In the genomic region with DNA sequence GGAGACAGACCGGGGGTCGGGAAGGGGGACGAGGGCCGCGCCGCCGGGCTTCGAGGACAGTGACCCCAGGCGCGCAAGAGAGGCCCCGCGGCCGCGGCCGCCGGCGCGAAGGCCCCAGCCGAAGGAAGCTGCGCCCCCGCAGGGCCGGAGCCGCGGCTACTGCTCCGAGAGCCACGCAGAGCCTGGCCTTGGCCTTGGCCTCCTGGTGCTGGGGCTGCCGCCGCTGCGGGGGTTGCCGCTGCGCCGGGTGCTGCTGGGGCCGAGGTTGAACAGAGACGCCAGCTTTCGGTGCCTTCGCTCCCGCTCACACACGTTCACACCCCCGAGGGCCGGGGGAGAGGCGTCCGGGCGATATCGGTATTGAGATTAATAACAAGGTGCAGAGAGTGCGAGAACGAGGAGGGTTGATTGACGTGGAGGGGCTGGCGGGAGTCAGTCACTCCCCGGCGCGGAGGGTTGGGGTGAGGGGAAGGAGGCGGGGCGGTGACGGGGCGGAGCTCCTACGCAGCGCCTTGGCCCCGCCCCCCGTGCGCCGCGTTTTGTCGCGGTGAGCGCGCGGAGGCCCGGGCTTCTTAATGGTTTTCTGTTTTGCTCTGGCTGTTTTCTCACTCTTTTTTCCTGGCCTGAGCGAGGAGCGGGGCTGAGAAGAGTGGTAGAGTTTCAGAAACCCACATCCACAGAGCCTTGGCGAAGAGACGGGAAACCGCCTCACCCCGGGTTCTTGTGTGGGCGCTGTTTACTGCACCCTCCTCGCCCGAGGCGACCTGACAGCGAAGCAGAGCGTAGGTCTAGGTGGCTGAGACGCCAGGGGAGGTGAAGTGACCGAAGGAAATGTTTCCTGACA, we compare ENCODE assay signal across 1 cellular context.
A peak's percentile ranks its signal among the peaks of the same experiment; 100 is the strongest.
TF ChIP-seq lines count a peak whose summit lies in the region.

No MANE protein-coding gene starts in this region.

TF ChIP-seq in HepG2, 621 proteins besides CTCF, POLR2A, EP300 and RAD21 (continued from another document and continues in another):
- TF ChIP-seq, protein P1, sequence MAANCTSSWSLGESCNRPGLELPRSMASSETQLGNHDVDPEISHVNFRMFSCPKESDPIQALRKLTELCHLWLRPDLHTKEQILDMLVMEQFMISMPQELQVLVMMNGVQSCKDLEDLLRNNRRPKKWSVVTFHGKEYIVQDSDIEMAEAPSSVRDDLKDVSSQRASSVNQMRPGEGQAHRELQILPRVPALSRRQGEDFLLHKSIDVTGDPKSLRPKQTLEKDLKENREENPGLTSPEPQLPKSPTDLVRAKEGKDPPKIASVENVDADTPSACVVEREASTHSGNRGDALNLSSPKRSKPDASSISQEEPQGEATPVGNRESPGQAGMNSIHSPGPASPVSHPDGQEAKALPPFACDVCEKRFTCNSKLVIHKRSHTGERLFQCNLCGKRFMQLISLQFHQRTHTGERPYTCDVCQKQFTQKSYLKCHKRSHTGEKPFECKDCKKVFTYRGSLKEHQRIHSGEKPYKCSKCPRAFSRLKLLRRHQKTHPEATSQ (CRISPR knock-in tag; IDR thresholded peaks at IDR 0.05; ENCODE audit: borderline replicate concordance) = 0 out of 2 replicates have a peak, but pooled peaks have one; percentile 59
- TF ChIP-seq YEATS4 (CRISPR knock-in tag; IDR thresholded peaks at IDR 0.05; ENCODE audit: borderline replicate concordance) = peak; percentile 69; the same call in 1 of the 2 replicates
- peak; percentile 77; the same call in 1 of the 2 replicates for TF ChIP-seq NCOR1 (IDR thresholded peaks at IDR 0.05; ENCODE audit: borderline replicate concordance, low read length)
- TF ChIP-seq HNRNPH1 (optimal IDR thresholded peaks at IDR 0.05; ENCODE audit: low read depth, low read length) = no peak
- TF ChIP-seq, protein P2, sequence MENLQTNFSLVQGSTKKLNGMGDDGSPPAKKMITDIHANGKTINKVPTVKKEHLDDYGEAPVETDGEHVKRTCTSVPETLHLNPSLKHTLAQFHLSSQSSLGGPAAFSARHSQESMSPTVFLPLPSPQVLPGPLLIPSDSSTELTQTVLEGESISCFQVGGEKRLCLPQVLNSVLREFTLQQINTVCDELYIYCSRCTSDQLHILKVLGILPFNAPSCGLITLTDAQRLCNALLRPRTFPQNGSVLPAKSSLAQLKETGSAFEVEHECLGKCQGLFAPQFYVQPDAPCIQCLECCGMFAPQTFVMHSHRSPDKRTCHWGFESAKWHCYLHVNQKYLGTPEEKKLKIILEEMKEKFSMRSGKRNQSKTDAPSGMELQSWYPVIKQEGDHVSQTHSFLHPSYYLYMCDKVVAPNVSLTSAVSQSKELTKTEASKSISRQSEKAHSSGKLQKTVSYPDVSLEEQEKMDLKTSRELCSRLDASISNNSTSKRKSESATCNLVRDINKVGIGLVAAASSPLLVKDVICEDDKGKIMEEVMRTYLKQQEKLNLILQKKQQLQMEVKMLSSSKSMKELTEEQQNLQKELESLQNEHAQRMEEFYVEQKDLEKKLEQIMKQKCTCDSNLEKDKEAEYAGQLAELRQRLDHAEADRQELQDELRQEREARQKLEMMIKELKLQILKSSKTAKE (CRISPR knock-in tag; IDR thresholded peaks at IDR 0.05; ENCODE audit: borderline replicate concordance) = peak; percentile 51; the same call in 1 of the 2 replicates
- peak; percentile 75; the same call in 1 of the 2 replicates for TF ChIP-seq ZNF83 (CRISPR knock-in tag; IDR thresholded peaks at IDR 0.05; ENCODE audit: borderline replicate concordance)
- TF ChIP-seq MED8 (CRISPR knock-in tag; IDR thresholded peaks at IDR 0.05; ENCODE audit: insufficient replicate concordance) = no peak
- TF ChIP-seq SRY (CRISPR knock-in tag; IDR thresholded peaks at IDR 0.05) = peak; percentile 84; the same call in 1 of the 2 replicates
- TF ChIP-seq, protein P3, sequence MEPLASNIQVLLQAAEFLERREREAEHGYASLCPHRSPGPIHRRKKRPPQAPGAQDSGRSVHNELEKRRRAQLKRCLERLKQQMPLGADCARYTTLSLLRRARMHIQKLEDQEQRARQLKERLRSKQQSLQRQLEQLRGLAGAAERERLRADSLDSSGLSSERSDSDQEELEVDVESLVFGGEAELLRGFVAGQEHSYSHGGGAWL (CRISPR knock-in tag; IDR thresholded peaks at IDR 0.05) = peak; percentile 55; the same call in 1 of the 2 replicates
- 0 out of 2 replicates have a peak, but pooled peaks have one; percentile 32 for TF ChIP-seq KLF6 (CRISPR knock-in tag; IDR thresholded peaks at IDR 0.05)
- 0 out of 2 replicates have a peak, but pooled peaks have one; percentile 46 for TF ChIP-seq ZNF451 (CRISPR knock-in tag; IDR thresholded peaks at IDR 0.05)
- 0 out of 2 replicates have a peak, but pooled peaks have one; percentile 50 for TF ChIP-seq ZNF737 (CRISPR knock-in tag; IDR thresholded peaks at IDR 0.05; ENCODE audit: borderline replicate concordance)
- peak; percentile 7; the same call in 1 of the 2 replicates for TF ChIP-seq HNF4A (CRISPR knock-in tag; IDR thresholded peaks at IDR 0.05)
- TF ChIP-seq ZNF614 (CRISPR knock-in tag; IDR thresholded peaks at IDR 0.05; ENCODE audit: borderline replicate concordance) = 0 out of 2 replicates have a peak, but pooled peaks have one; percentile 57
- TF ChIP-seq ZNF547 (CRISPR knock-in tag; IDR thresholded peaks at IDR 0.05) = 0 out of 2 replicates have a peak, but pooled peaks have one; percentile 35
- peak; percentile 47 for TF ChIP-seq TBL1XR1 (IDR thresholded peaks at IDR 0.05; ENCODE audit: borderline replicate concordance, low read length, partially characterized antibody)
- TF ChIP-seq, protein P4, sequence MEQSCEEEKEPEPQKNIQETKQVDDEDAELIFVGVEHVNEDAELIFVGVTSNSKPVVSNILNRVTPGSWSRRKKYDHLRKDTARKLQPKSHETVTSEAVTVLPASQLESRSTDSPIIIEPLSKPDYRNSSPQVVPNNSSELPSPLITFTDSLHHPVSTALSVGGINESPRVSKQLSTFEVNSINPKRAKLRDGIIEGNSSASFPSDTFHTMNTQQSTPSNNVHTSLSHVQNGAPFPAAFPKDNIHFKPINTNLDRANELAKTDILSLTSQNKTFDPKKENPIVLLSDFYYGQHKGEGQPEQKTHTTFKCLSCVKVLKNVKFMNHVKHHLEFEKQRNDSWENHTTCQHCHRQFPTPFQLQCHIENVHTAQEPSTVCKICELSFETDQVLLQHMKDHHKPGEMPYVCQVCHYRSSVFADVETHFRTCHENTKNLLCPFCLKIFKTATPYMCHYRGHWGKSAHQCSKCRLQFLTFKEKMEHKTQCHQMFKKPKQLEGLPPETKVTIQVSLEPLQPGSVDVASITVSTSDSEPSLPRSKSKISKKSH (CRISPR knock-in tag; IDR thresholded peaks at IDR 0.05; ENCODE audit: borderline replicate concordance) = peak; percentile 43; the same call in 1 of the 2 replicates
- TF ChIP-seq NFATC3 (CRISPR knock-in tag; IDR thresholded peaks at IDR 0.05) = no peak
- 0 out of 2 replicates have a peak, but pooled peaks have one; percentile 53 for TF ChIP-seq SMAD1 (CRISPR knock-in tag; IDR thresholded peaks at IDR 0.05; ENCODE audit: borderline replicate concordance, low read depth)
- TF ChIP-seq NONO (IDR thresholded peaks at IDR 0.05) = no peak
- TF ChIP-seq NONO (CRISPR knock-in tag; conservative IDR thresholded peaks at IDR 0.05) = peak; percentile 77
- 0 out of 2 replicates have a peak, but pooled peaks have one; percentile 21 for TF ChIP-seq SOX13 (IDR thresholded peaks at IDR 0.05)
- TF ChIP-seq SOX13 (CRISPR knock-in tag; conservative IDR thresholded peaks at IDR 0.05 in 1 of 2, IDR thresholded peaks at IDR 0.05 in 1 of 2) = peak in 1 of 2 experiments; percentile 21; a peak in 1 of 4 replicates
- 0 out of 2 replicates have a peak, but pooled peaks have one; percentile 13 for TF ChIP-seq ZNF441 (CRISPR knock-in tag; IDR thresholded peaks at IDR 0.05; ENCODE audit: borderline replicate concordance)
- no peak for TF ChIP-seq MYNN (CRISPR knock-in tag; IDR thresholded peaks at IDR 0.05; ENCODE audit: low read depth)
- peak; percentile 38 to 55; a peak in 1 of 4 replicates for TF ChIP-seq NR2F1 (CRISPR knock-in tag; IDR thresholded peaks at IDR 0.05)
- peak; percentile 74 for TF ChIP-seq SAP130 (CRISPR knock-in tag; IDR thresholded peaks at IDR 0.05; ENCODE audit: low read depth)
- TF ChIP-seq, protein P5, sequence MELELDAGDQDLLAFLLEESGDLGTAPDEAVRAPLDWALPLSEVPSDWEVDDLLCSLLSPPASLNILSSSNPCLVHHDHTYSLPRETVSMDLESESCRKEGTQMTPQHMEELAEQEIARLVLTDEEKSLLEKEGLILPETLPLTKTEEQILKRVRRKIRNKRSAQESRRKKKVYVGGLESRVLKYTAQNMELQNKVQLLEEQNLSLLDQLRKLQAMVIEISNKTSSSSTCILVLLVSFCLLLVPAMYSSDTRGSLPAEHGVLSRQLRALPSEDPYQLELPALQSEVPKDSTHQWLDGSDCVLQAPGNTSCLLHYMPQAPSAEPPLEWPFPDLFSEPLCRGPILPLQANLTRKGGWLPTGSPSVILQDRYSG (CRISPR knock-in tag; IDR thresholded peaks at IDR 0.05) = peak; percentile 43; the same call in 1 of the 2 replicates
- TF ChIP-seq NCOA2 (CRISPR knock-in tag; IDR thresholded peaks at IDR 0.05) = peak; percentile 27
- TF ChIP-seq BORCS8-MEF2B (CRISPR knock-in tag; IDR thresholded peaks at IDR 0.05) = peak; percentile 39; the same call in 1 of the 2 replicates
- TF ChIP-seq, protein P6, sequence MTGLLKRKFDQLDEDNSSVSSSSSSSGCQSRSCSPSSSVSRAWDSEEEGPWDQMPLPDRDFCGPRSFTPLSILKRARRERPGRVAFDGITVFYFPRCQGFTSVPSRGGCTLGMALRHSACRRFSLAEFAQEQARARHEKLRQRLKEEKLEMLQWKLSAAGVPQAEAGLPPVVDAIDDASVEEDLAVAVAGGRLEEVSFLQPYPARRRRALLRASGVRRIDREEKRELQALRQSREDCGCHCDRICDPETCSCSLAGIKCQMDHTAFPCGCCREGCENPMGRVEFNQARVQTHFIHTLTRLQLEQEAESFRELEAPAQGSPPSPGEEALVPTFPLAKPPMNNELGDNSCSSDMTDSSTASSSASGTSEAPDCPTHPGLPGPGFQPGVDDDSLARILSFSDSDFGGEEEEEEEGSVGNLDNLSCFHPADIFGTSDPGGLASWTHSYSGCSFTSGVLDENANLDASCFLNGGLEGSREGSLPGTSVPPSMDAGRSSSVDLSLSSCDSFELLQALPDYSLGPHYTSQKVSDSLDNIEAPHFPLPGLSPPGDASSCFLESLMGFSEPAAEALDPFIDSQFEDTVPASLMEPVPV (CRISPR knock-in tag; IDR thresholded peaks at IDR 0.05) = peak; percentile 69; the same call in 1 of the 2 replicates
- TF ChIP-seq KMT2A (CRISPR knock-in tag; IDR thresholded peaks at IDR 0.05) = peak; percentile 84
- TF ChIP-seq ARNT (IDR thresholded peaks at IDR 0.05) = no peak
- TF ChIP-seq, protein P7, sequence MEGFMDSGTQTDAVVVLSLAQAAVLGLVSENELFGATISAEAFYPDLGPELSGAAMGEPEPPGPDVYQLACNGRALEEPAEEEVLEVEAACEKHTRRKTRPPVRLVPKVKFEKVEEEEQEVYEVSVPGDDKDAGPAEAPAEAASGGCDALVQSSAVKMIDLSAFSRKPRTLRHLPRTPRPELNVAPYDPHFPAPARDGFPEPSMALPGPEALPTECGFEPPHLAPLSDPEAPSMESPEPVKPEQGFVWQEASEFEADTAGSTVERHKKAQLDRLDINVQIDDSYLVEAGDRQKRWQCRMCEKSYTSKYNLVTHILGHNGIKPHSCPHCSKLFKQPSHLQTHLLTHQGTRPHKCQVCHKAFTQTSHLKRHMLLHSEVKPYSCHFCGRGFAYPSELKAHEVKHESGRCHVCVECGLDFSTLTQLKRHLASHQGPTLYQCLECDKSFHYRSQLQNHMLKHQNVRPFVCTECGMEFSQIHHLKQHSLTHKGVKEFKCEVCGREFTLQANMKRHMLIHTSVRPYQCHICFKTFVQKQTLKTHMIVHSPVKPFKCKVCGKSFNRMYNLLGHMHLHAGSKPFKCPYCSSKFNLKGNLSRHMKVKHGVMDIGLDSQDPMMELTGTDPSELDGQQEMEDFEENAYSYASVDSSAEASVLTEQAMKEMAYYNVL (CRISPR knock-in tag; IDR thresholded peaks at IDR 0.05; ENCODE audit: borderline replicate concordance) = 0 out of 2 replicates have a peak, but pooled peaks have one; percentile 7
- peak; percentile 92 for TF ChIP-seq ZNF768 (CRISPR knock-in tag; IDR thresholded peaks at IDR 0.05)
- TF ChIP-seq, protein P8, sequence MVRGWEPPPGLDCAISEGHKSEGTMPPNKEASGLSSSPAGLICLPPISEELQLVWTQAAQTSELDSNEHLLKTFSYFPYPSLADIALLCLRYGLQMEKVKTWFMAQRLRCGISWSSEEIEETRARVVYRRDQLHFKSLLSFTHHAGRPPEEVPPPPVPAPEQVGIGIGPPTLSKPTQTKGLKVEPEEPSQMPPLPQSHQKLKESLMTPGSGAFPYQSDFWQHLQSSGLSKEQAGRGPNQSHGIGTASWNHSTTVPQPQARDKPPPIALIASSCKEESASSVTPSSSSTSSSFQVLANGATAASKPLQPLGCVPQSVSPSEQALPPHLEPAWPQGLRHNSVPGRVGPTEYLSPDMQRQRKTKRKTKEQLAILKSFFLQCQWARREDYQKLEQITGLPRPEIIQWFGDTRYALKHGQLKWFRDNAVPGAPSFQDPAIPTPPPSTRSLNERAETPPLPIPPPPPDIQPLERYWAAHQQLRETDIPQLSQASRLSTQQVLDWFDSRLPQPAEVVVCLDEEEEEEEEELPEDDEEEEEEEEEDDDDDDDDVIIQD (CRISPR knock-in tag; IDR thresholded peaks at IDR 0.05; ENCODE audit: low read depth) = no peak
- TF ChIP-seq ZNF354B (CRISPR knock-in tag; IDR thresholded peaks at IDR 0.05) = 0 out of 2 replicates have a peak, but pooled peaks have one; percentile 18
- TF ChIP-seq TBX2 (CRISPR knock-in tag; IDR thresholded peaks at IDR 0.05; ENCODE audit: borderline replicate concordance) = peak; percentile 83
- peak; percentile 81 for TF ChIP-seq MEIS2 (CRISPR knock-in tag; IDR thresholded peaks at IDR 0.05)
- TF ChIP-seq, protein P9, sequence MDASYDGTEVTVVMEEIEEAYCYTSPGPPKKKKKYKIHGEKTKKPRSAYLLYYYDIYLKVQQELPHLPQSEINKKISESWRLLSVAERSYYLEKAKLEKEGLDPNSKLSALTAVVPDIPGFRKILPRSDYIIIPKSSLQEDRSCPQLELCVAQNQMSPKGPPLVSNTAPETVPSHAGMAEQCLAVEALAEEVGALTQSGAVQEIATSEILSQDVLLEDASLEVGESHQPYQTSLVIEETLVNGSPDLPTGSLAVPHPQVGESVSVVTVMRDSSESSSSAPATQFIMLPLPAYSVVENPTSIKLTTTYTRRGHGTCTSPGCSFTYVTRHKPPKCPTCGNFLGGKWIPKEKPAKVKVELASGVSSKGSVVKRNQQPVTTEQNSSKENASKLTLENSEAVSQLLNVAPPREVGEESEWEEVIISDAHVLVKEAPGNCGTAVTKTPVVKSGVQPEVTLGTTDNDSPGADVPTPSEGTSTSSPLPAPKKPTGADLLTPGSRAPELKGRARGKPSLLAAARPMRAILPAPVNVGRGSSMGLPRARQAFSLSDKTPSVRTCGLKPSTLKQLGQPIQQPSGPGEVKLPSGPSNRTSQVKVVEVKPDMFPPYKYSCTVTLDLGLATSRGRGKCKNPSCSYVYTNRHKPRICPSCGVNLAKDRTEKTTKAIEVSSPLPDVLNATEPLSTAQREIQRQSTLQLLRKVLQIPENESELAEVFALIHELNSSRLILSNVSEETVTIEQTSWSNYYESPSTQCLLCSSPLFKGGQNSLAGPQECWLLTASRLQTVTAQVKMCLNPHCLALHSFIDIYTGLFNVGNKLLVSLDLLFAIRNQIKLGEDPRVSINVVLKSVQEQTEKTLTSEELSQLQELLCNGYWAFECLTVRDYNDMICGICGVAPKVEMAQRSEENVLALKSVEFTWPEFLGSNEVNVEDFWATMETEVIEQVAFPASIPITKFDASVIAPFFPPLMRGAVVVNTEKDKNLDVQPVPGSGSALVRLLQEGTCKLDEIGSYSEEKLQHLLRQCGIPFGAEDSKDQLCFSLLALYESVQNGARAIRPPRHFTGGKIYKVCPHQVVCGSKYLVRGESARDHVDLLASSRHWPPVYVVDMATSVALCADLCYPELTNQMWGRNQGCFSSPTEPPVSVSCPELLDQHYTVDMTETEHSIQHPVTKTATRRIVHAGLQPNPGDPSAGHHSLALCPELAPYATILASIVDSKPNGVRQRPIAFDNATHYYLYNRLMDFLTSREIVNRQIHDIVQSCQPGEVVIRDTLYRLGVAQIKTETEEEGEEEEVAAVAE (CRISPR knock-in tag; IDR thresholded peaks at IDR 0.05; ENCODE audit: borderline replicate concordance) = 0 out of 2 replicates have a peak, but pooled peaks have one; percentile 64
- TF ChIP-seq TOE1 (CRISPR knock-in tag; IDR thresholded peaks at IDR 0.05) = no peak
